9 cellular contexts compared by ENCODE assay signal in the genomic region with DNA sequence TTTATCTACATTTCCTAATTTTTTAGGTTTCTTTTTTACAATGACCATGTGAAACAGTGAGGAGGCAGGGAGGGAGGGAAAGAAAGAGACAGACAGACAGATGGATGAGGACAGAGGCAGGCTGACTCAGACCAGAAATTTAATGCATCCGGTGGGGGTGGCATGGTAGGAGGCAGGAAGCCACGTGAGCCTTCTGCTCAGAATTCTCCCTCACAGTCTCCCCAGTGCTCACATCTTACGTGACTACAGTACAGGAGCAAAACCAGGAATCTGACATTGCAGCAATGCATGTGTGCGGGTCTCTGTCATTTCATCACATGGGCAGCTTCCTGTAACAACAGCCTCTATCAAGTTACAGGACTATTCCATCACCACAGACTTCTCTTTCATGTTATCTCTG. TPM values are rescaled to one million over a fixed set of nuclear protein-coding genes. Genes with fewer than 3 reads are reported as not detected.
DNase-seq lines count a peak whose midpoint lies in the region; ATAC-seq and TF ChIP-seq lines count a peak whose summit lies in the region.
"Not testable (repeated sequence)": the region's sequence is repeated elsewhere in the genome, so short reads cannot be mapped to it uniquely, and the experiment has no call there.
"Had no signal": no experiment of that assay in that cellular context is flagged by ENCODE, and none has a peak within 500 bp of the region (broad histone marks: within the 10 kb centered on the region; RNA-seq: fewer than 3 reads in every experiment).

No MANE protein-coding gene starts in this region.

- not testable (repeated sequence) for H3K4me1 Mint-ChIP-seq in T-helper 17 cell

- ATAC-seq in GM18858 (IDR thresholded peaks at IDR 0.05; ENCODE audit: unreplicated experiment) (peak; percentile 94), GM19455 (IDR thresholded peaks at IDR 0.05; ENCODE audit: unreplicated experiment) (peak; percentile 95), GM21825 (IDR thresholded peaks at IDR 0.05; ENCODE audit: unreplicated experiment) (peak; percentile 97), HG02973 (IDR thresholded peaks at IDR 0.05; ENCODE audit: unreplicated experiment) (peak; percentile 98), HG03432 (IDR thresholded peaks at IDR 0.05; ENCODE audit: unreplicated experiment) (peak; percentile 98), T-helper 17 cell (peak; percentile 78), lower lobe of right lung (peak; percentile 38 to 52)

- H3K36me3 Mint-ChIP-seq in T-helper 17 cell (ENCODE audit: low read depth): not testable (repeated sequence)

- TF ChIP-seq CTCF in lower lobe of right lung (IDR thresholded peaks at IDR 0.05): not testable (repeated sequence)

- not testable (repeated sequence) for H3K4me3 Mint-ChIP-seq in T-helper 17 cell

- not testable (repeated sequence) for H3K27ac Mint-ChIP-seq in T-helper 17 cell

- H3K4me3 ChIP-seq in lower lobe of right lung: not testable (repeated sequence)

- H3K27me3 ChIP-seq in lower lobe of right lung (ENCODE audit: low read depth): not testable (repeated sequence)

- intact Hi-C loops in lower lobe of right lung (cut with DNase I): not testable (repeated sequence)

- H3K9me3 ChIP-seq in T-helper 17 cell (ENCODE audit: control insufficient read depth, low read length, poor library complexity, severe bottlenecking); lower lobe of right lung: not testable (repeated sequence)

- not testable (repeated sequence) for H3K27ac ChIP-seq in lower lobe of right lung

- not testable (repeated sequence) for H3K4me1 ChIP-seq in lower lobe of right lung

- not testable (repeated sequence) for H3K36me3 ChIP-seq in lower lobe of right lung

- DNase-seq in T-helper 17 cell, lower lobe of right lung: not testable (repeated sequence)

- not testable (repeated sequence) for H3K27me3 Mint-ChIP-seq in T-helper 17 cell

RNA-seq across cellular contexts. Expression of gene LIMS4, which starts 2.3 kb away (rescaled TPM):
- total RNA-seq in T-helper 17 cell (1 to 10 TPM in 1 of 2 donors, under 1 TPM in 1; 0.44 to 1.4 TPM), lower lobe of right lung (1.1 TPM)
- total RNA-seq: Calu3, G401 had no signal

Comparison
In these comparisons a context has a peak if more than half of its experiments do, and no peak if none do; other contexts are left out.
1. ATAC-seq: peak in every context shown above with its lines; median percentile 98 in HG02973; 98 in HG03432; 97 in GM21825; 95 in GM19455; 94 in GM18858; 78 in T-helper 17 cell; 45 in lower lobe of right lung.